In genomic region chr6:31729515-31729978, GRCh38 we compare ENCODE assay signal across 1 cellular context.
TF ChIP-seq lines count a peak whose summit lies in the region.

No MANE protein-coding gene starts in this region.

TF ChIP-seq in HepG2, 621 proteins besides CTCF, POLR2A, EP300 and RAD21 (continued from another document and continues in another):
- TF ChIP-seq ZNF605 (CRISPR knock-in tag; IDR thresholded peaks at IDR 0.05) (peak; percentile 91), ZNF326 (CRISPR knock-in tag; IDR thresholded peaks at IDR 0.05; ENCODE audit: borderline replicate concordance) (no peak), ZNF512B (CRISPR knock-in tag; IDR thresholded peaks at IDR 0.05; ENCODE audit: borderline replicate concordance) (no peak), EZH2 (conservative IDR thresholded peaks at IDR 0.05; ENCODE audit: low read depth, low read length) (no peak), ZNF550 (CRISPR knock-in tag; IDR thresholded peaks at IDR 0.05; ENCODE audit: borderline replicate concordance) (no peak), ZNF850 (CRISPR knock-in tag; conservative IDR thresholded peaks at IDR 0.05) (no peak), ZBTB34 (CRISPR knock-in tag; IDR thresholded peaks at IDR 0.05) (no peak), PHF8 (CRISPR knock-in tag; IDR thresholded peaks at IDR 0.05) (peak; percentile 58), SMARCC2 (IDR thresholded peaks at IDR 0.05) (no peak), PRMT3 (CRISPR knock-in tag; IDR thresholded peaks at IDR 0.05; ENCODE audit: borderline replicate concordance, low read depth) (no peak), DR1 (CRISPR knock-in tag; IDR thresholded peaks at IDR 0.05) (0 out of 2 replicates have a peak, but pooled peaks have one; percentile 14), TEAD2 (CRISPR knock-in tag; IDR thresholded peaks at IDR 0.05) (0 out of 2 replicates have a peak, but pooled peaks have one; percentile 63), ZNF225 (CRISPR knock-in tag; IDR thresholded peaks at IDR 0.05) (no peak), ZFP37 (CRISPR knock-in tag; IDR thresholded peaks at IDR 0.05; ENCODE audit: borderline replicate concordance) (no peak), SKI (IDR thresholded peaks at IDR 0.05; ENCODE audit: partially characterized antibody) (no peak), ZKSCAN8 (CRISPR knock-in tag; IDR thresholded peaks at IDR 0.05; ENCODE audit: borderline replicate concordance) (peak; percentile 70; the same call in 1 of the 2 replicates), THAP7 (CRISPR knock-in tag; IDR thresholded peaks at IDR 0.05) (no peak), ZNF670 (CRISPR knock-in tag; IDR thresholded peaks at IDR 0.05; ENCODE audit: borderline replicate concordance) (no peak), ZNF720 (CRISPR knock-in tag; IDR thresholded peaks at IDR 0.05) (no peak), NAIF1 (CRISPR knock-in tag; IDR thresholded peaks at IDR 0.05; ENCODE audit: borderline replicate concordance) (no peak), CREBL2 (CRISPR knock-in tag; IDR thresholded peaks at IDR 0.05; ENCODE audit: borderline replicate concordance) (no peak), ZNF253 (CRISPR knock-in tag; IDR thresholded peaks at IDR 0.05; ENCODE audit: borderline replicate concordance) (no peak), KLF6 (CRISPR knock-in tag; IDR thresholded peaks at IDR 0.05) (no peak), CCAR2 (optimal IDR thresholded peaks at IDR 0.05; ENCODE audit: low read depth, low read length) (no peak), FOSL1 (CRISPR knock-in tag; IDR thresholded peaks at IDR 0.05; ENCODE audit: borderline replicate concordance) (no peak), MZF1 (CRISPR knock-in tag; IDR thresholded peaks at IDR 0.05; ENCODE audit: borderline replicate concordance) (no peak; the same call in 1 of the 2 replicates), GLI4 (CRISPR knock-in tag; IDR thresholded peaks at IDR 0.05; ENCODE audit: borderline replicate concordance) (no peak; the same call in 1 of the 2 replicates), GLMP (CRISPR knock-in tag; IDR thresholded peaks at IDR 0.05; ENCODE audit: borderline replicate concordance) (no peak), MEIS2 (CRISPR knock-in tag; IDR thresholded peaks at IDR 0.05) (peak; percentile 35), NCOA2 (CRISPR knock-in tag; IDR thresholded peaks at IDR 0.05) (peak; percentile 40; the same call in 1 of the 2 replicates), ERF (CRISPR knock-in tag; IDR thresholded peaks at IDR 0.05) (peak; percentile 54), MEIS1 (CRISPR knock-in tag; IDR thresholded peaks at IDR 0.05; ENCODE audit: borderline replicate concordance) (no peak)
- TF ChIP-seq, protein P1, sequence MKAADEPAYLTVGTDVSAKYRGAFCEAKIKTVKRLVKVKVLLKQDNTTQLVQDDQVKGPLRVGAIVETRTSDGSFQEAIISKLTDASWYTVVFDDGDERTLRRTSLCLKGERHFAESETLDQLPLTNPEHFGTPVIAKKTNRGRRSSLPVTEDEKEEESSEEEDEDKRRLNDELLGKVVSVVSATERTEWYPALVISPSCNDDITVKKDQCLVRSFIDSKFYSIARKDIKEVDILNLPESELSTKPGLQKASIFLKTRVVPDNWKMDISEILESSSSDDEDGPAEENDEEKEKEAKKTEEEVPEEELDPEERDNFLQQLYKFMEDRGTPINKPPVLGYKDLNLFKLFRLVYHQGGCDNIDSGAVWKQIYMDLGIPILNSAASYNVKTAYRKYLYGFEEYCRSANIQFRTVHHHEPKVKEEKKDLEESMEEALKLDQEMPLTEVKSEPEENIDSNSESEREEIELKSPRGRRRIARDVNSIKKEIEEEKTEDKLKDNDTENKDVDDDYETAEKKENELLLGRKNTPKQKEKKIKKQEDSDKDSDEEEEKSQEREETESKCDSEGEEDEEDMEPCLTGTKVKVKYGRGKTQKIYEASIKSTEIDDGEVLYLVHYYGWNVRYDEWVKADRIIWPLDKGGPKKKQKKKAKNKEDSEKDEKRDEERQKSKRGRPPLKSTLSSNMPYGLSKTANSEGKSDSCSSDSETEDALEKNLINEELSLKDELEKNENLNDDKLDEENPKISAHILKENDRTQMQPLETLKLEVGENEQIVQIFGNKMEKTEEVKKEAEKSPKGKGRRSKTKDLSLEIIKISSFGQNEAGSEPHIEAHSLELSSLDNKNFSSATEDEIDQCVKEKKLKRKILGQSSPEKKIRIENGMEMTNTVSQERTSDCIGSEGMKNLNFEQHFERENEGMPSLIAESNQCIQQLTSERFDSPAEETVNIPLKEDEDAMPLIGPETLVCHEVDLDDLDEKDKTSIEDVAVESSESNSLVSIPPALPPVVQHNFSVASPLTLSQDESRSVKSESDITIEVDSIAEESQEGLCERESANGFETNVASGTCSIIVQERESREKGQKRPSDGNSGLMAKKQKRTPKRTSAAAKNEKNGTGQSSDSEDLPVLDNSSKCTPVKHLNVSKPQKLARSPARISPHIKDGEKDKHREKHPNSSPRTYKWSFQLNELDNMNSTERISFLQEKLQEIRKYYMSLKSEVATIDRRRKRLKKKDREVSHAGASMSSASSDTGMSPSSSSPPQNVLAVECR (CRISPR knock-in tag; IDR thresholded peaks at IDR 0.05; ENCODE audit: borderline replicate concordance) = peak; percentile 83; the same call in 1 of the 2 replicates
- TF ChIP-seq, protein P2, sequence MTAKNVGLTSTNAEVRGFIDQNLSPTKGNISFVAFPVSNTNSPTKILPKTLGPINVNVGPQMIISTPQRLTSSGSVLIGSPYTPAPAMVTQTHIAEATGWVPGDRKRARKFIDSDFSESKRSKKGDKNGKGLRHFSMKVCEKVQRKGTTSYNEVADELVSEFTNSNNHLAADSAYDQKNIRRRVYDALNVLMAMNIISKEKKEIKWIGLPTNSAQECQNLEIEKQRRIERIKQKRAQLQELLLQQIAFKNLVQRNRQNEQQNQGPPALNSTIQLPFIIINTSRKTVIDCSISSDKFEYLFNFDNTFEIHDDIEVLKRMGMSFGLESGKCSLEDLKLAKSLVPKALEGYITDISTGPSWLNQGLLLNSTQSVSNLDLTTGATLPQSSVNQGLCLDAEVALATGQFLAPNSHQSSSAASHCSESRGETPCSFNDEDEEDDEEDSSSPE (CRISPR knock-in tag; IDR thresholded peaks at IDR 0.05) = peak; percentile 54; the same call in 1 of the 2 replicates
- TF ChIP-seq, protein P3, sequence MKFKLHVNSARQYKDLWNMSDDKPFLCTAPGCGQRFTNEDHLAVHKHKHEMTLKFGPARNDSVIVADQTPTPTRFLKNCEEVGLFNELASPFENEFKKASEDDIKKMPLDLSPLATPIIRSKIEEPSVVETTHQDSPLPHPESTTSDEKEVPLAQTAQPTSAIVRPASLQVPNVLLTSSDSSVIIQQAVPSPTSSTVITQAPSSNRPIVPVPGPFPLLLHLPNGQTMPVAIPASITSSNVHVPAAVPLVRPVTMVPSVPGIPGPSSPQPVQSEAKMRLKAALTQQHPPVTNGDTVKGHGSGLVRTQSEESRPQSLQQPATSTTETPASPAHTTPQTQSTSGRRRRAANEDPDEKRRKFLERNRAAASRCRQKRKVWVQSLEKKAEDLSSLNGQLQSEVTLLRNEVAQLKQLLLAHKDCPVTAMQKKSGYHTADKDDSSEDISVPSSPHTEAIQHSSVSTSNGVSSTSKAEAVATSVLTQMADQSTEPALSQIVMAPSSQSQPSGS (CRISPR knock-in tag; IDR thresholded peaks at IDR 0.05) = peak; percentile 79
- TF ChIP-seq, protein P4, sequence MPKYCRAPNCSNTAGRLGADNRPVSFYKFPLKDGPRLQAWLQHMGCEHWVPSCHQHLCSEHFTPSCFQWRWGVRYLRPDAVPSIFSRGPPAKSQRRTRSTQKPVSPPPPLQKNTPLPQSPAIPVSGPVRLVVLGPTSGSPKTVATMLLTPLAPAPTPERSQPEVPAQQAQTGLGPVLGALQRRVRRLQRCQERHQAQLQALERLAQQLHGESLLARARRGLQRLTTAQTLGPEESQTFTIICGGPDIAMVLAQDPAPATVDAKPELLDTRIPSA (CRISPR knock-in tag; IDR thresholded peaks at IDR 0.05; ENCODE audit: borderline replicate concordance) = no peak; the same call in 1 of the 2 replicates
- TF ChIP-seq, protein P5, sequence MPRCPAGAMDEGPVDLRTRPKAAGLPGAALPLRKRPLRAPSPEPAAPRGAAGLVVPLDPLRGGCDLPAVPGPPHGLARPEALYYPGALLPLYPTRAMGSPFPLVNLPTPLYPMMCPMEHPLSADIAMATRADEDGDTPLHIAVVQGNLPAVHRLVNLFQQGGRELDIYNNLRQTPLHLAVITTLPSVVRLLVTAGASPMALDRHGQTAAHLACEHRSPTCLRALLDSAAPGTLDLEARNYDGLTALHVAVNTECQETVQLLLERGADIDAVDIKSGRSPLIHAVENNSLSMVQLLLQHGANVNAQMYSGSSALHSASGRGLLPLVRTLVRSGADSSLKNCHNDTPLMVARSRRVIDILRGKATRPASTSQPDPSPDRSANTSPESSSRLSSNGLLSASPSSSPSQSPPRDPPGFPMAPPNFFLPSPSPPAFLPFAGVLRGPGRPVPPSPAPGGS (CRISPR knock-in tag; IDR thresholded peaks at IDR 0.05) = no peak; the same call in none of the 2 replicates
- TF ChIP-seq, protein P6, sequence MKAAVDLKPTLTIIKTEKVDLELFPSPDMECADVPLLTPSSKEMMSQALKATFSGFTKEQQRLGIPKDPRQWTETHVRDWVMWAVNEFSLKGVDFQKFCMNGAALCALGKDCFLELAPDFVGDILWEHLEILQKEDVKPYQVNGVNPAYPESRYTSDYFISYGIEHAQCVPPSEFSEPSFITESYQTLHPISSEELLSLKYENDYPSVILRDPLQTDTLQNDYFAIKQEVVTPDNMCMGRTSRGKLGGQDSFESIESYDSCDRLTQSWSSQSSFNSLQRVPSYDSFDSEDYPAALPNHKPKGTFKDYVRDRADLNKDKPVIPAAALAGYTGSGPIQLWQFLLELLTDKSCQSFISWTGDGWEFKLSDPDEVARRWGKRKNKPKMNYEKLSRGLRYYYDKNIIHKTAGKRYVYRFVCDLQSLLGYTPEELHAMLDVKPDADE (CRISPR knock-in tag; IDR thresholded peaks at IDR 0.05) = no peak
- TF ChIP-seq, protein P7, sequence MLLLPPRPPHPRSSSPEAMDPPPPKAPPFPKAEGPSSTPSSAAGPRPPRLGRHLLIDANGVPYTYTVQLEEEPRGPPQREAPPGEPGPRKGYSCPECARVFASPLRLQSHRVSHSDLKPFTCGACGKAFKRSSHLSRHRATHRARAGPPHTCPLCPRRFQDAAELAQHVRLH (CRISPR knock-in tag; IDR thresholded peaks at IDR 0.05; ENCODE audit: borderline replicate concordance, low read depth) = no peak; the same call in 1 of the 2 replicates
- TF ChIP-seq, protein P8, sequence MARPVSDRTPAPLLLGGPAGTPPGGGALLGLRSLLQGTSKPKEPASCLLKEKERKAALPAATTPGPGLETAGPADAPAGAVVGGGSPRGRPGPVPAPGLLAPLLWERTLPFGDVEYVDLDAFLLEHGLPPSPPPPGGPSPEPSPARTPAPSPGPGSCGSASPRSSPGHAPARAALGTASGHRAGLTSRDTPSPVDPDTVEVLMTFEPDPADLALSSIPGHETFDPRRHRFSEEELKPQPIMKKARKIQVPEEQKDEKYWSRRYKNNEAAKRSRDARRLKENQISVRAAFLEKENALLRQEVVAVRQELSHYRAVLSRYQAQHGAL (CRISPR knock-in tag; IDR thresholded peaks at IDR 0.05; ENCODE audit: not compliant biosample characterization) = peak; percentile 15
